8 cellular contexts compared by ENCODE assay signal in the genomic region with DNA sequence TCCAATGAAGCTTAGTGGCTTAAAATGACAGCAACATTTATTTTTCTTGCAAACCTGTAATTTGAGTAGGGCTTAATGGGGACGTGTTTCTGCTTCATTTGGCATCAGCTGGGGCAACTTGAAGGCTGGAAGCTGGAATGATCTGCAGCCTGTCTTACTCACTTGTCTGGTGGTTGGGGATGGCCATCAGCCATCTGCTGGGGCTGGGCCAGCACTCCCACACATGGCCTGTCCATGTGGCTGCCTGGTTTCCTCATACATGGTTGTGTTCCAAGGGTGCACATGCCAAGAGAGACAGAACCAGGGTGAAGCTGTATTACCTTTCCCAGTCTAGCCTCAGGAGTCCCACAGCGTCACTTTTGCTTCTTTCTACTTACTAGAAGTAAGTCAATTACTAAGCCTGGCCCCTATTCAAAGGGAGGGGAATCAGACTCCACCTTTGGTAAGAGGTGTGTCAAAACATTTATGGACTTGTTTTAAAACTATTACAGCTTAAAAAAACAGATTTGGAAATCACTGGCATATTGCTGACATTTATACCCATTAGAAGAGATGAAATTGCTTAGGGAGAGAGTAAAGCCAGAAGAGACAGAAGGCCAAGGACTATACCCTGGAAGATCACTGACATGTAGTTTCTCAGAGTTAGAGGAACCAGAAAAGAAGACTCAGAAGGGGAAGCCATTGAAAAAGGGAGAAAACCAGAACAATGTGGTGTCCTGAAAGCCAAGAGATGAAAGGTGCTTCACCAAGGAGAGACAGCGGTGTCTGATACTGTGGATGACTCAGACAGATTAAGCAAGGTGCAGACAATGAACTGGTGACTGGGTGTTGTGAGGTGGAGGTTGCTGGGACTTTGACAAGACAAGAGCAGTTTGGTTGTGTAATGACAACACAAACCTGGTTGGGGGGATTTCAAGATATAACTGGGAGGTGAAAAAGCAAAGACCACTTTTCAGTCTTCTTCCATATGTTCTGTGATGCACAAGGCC.
DNase-seq lines count a peak whose midpoint lies in the region; ATAC-seq and TF ChIP-seq lines count a peak whose summit lies in the region.
"Had no signal": no experiment of that assay in that cellular context is flagged by ENCODE, and none has a peak within 500 bp of the region (broad histone marks: within the 10 kb centered on the region; RNA-seq: fewer than 3 reads in every experiment).

No MANE protein-coding gene starts in this region.

- no peaks in the 10 kb centered on the region for H3K4me1 Mint-ChIP-seq in stimulated activated memory B cell treated with anti-CD40 and anti-IgM and Interleukin-4, amounts not matched to agents 10 μg/mL and 1 μg/mL and 100 μg/mL, for 72 hours

- H3K27me3 ChIP-seq in adrenal gland (no peaks in the 10 kb centered on the region), hepatocyte (no peaks in the 10 kb centered on the region), tibial artery (no peaks in the 10 kb centered on the region)
- H3K27me3 ChIP-seq: SJSA1 had no signal

- H3K4me3 ChIP-seq in adrenal gland (no peak overlapping the region), hepatocyte (no peak overlapping the region), tibial artery (no peak overlapping the region)
- H3K4me3 ChIP-seq: SJSA1 had no signal

- H3K4me1 ChIP-seq in adrenal gland (replicated peaks in 1 of 2): peaks cover 0 to 5% of the 10 kb centered on the region in 2 donors
- no peaks in the 10 kb centered on the region for H3K4me1 ChIP-seq in hepatocyte (ENCODE audit: insufficient read depth)
- H3K4me1 ChIP-seq in tibial artery: peaks cover 0 to 38% (median 11%) of the 10 kb centered on the region in 4 donors
- H3K4me1 ChIP-seq: SJSA1 had no signal

- H3K27me3 Mint-ChIP-seq in stimulated activated memory B cell treated with anti-CD40 and anti-IgM and Interleukin-4, amounts not matched to agents 10 μg/mL and 1 μg/mL and 100 μg/mL, for 72 hours: no peaks in the 10 kb centered on the region

- H3K36me3 Mint-ChIP-seq in stimulated activated memory B cell treated with anti-CD40 and anti-IgM and Interleukin-4, amounts not matched to agents 10 μg/mL and 1 μg/mL and 100 μg/mL, for 72 hours: no peaks in the 10 kb centered on the region

- no peaks in the 10 kb centered on the region for H3K36me3 ChIP-seq in adrenal gland (replicated peaks in 1 of 2)
- H3K36me3 ChIP-seq in hepatocyte (replicated peaks; ENCODE audit: insufficient read depth, low read depth): no peaks in the 10 kb centered on the region
- H3K36me3 ChIP-seq in tibial artery: no peaks in the 10 kb centered on the region
- H3K36me3 ChIP-seq: SJSA1 had no signal

- intact Hi-C loops in adrenal gland (cut with DNase I): no loop called here
- intact Hi-C loops in tibial artery (cut with DNase I; ENCODE audit: low total_unique reads): loop anchor here (10.0 kb wide), 1 partner anchor 346 kb away; a partner anchor contains a TSS

- no peaks in the 10 kb centered on the region for H3K79me2 ChIP-seq in hepatocyte

- H4K20me1 ChIP-seq in hepatocyte (ENCODE audit: insufficient read depth, poor library complexity, severe bottlenecking): no peaks in the 10 kb centered on the region

- H3K9me3 ChIP-seq in adrenal gland (replicated peaks in 1 of 3) (no peaks in the 10 kb centered on the region), hepatocyte (ENCODE audit: low read depth) (no peaks in the 10 kb centered on the region), tibial artery (no peaks in the 10 kb centered on the region)

- H3K27ac Mint-ChIP-seq in stimulated activated memory B cell treated with anti-CD40 and anti-IgM and Interleukin-4, amounts not matched to agents 10 μg/mL and 1 μg/mL and 100 μg/mL, for 72 hours: no peak overlapping the region

- no peak for TF ChIP-seq POLR2A in adrenal gland (IDR thresholded peaks at IDR 0.05)

- WGBS in adrenal gland, 4 donors: 56 to 66% (median 63%) methylated on average over 3 of the region's 3 CpGs
- 78% methylated on average over 3 of the region's 3 CpGs for WGBS in hepatocyte (ENCODE audit: low lambda C conversion rate, missing lambda C conversion rate)

- no peaks in the 10 kb centered on the region for H3K9me2 ChIP-seq in hepatocyte (replicated peaks; ENCODE audit: insufficient read depth)

- no peak overlapping the region for H2AFZ ChIP-seq in hepatocyte

- H3K4me3 Mint-ChIP-seq in stimulated activated memory B cell treated with anti-CD40 and anti-IgM and Interleukin-4, amounts not matched to agents 10 μg/mL and 1 μg/mL and 100 μg/mL, for 72 hours: no peak overlapping the region

- peak; percentile 84 for DNase-seq in HT1080 (ENCODE audit: low read depth)
- DNase-seq in adrenal gland: peak; percentile 58 to 89 (median 70)
- peak; percentile 12 for DNase-seq in hepatocyte (ENCODE audit: low spot score)
- peak; percentile 88 to 96 for DNase-seq in tibial artery
- no peak for DNase-seq in cerebellar nuclear complex (lab: John Stamatoyannopoulos, UW)

- TF ChIP-seq CTCF in adrenal gland (IDR thresholded peaks at IDR 0.05) (no peak), hepatocyte (IDR thresholded peaks at IDR 0.05; ENCODE audit: poor library complexity) (no peak), tibial artery (IDR thresholded peaks at IDR 0.05) (no peak)

- H3K27ac ChIP-seq in adrenal gland: peak overlapping the region in 2 of 5 donors; percentile 10 to 40
- H3K27ac ChIP-seq in hepatocyte: no peak overlapping the region
- H3K27ac ChIP-seq in tibial artery: peak overlapping the region; percentile 56 to 68
- H3K27ac ChIP-seq: SJSA1 had no signal

- no peak overlapping the region for H3K4me2 ChIP-seq in hepatocyte

- peaks cover 5% of the 10 kb centered on the region for H3K9me3 Mint-ChIP-seq in stimulated activated memory B cell treated with anti-CD40 and anti-IgM and Interleukin-4, amounts not matched to agents 10 μg/mL and 1 μg/mL and 100 μg/mL, for 72 hours

- no peak for ATAC-seq in HG02973 (IDR thresholded peaks at IDR 0.05; ENCODE audit: unreplicated experiment)
- no peak for ATAC-seq in stimulated activated memory B cell treated with anti-CD40 and anti-IgM and Interleukin-4, amounts not matched to agents 10 μg/mL and 1 μg/mL and 100 μg/mL, for 72 hours

Comparison
In these comparisons a context has a peak if more than half of its experiments do, and no peak if none do; other contexts are left out.
1. DNase-seq: peak in HT1080 (single experiment), adrenal gland (7 of 7), hepatocyte (single experiment) and tibial artery (2 of 2); none in cerebellar nuclear complex (0 of 2).